27 cellular contexts compared by ENCODE assay signal in the genomic region with DNA sequence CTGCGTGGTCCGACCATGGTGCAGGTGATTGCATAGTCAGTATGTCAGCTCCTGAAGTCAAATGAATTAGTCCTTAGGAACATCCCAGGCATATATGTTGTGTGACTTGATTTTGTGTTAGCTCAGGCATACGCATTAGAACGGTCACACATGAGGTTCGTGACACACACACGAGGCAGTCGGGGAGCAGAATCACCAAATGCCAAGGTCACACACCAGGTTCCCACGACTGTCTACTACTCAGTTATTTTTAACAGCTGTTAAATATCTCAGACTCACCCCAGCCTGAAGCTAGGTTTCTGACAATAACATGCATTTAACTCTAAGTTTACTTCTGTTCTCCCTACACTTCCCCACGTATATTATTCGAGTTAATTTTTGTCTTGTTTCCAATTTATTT.
"Had no signal": no experiment of that assay in that cellular context is flagged by ENCODE, and none has a peak within 500 bp of the region (broad histone marks: within the 10 kb centered on the region; RNA-seq: fewer than 3 reads in every experiment).

No MANE protein-coding gene starts in this region.

- H3K4me1 ChIP-seq: ascending aorta, prostate gland, stomach, thyroid gland, upper lobe of right lung had no signal

- H3K4me3 ChIP-seq: ascending aorta, lung, ovary, prostate gland, stomach, thyroid gland, upper lobe of right lung had no signal

- H3K27ac ChIP-seq: ascending aorta, brain microvascular endothelial cell, neutrophil, ovary, prostate gland, stomach, thyroid gland, upper lobe of right lung had no signal

- H3K36me3 ChIP-seq: neutrophil, ovary had no signal

- DNase-seq: activated CD4-positive, alpha-beta memory T cell treated with anti-CD3 and anti-CD28 coated beads, Interleukin-2, amount 10 ng/mL, durations not matched to agents 7 days and 5 days; activated CD4-positive, alpha-beta T cell treated with anti-CD3 and anti-CD28 coated beads for 1 hour; activated CD4-positive, alpha-beta T cell treated with anti-CD3 and anti-CD28 coated beads, Interleukin-2, amount 10 ng/mL, durations not matched to agents 7 days and 5 days; activated CD8-positive, alpha-beta memory T cell treated with anti-CD3 and anti-CD28 coated beads, Interleukin-2, amount 10 ng/mL, durations not matched to agents 7 days and 5 days; activated naive CD4-positive, alpha-beta T cell; brain microvascular endothelial cell; central memory CD4-positive, alpha-beta T cell; foreskin fibroblast; head of caudate nucleus; ovary; retina; stimulated activated CD4-positive, alpha-beta T cell treated with anti-CD3 and anti-CD28 coated beads, Interleukin-15, amount 100 ng/mL, for 24 hours; stimulated activated CD4-positive, alpha-beta T cell treated with anti-CD3 and anti-CD28 coated beads, Interleukin-2, amount 100 ng/mL, for 24 hours; stimulated activated naive B cell treated with anti-CD40 and anti-IgM and Interleukin-4, amounts not matched to agents 10 μg/mL and 1 μg/mL and 100 μg/mL, for 72 hours; stomach; SW 1271; T1000; upper lobe of right lung had no signal

- ATAC-seq: activated CD8-positive, alpha-beta memory T cell treated with anti-CD3 and anti-CD28 coated beads, Interleukin-2, amount 10 ng/mL, durations not matched to agents 7 days and 5 days; left lobe of liver; stimulated activated naive B cell treated with anti-CD40 and anti-IgM and Interleukin-4, amounts not matched to agents 10 μg/mL and 1 μg/mL and 100 μg/mL, for 72 hours had no signal

- H3K9me3 Mint-ChIP-seq: activated CD4-positive, alpha-beta memory T cell treated with anti-CD3 and anti-CD28 coated beads, Interleukin-2, amount 10 ng/mL, durations not matched to agents 7 days and 5 days; activated CD4-positive, alpha-beta T cell treated with anti-CD3 and anti-CD28 coated beads, Interleukin-2, amount 10 ng/mL, durations not matched to agents 7 days and 5 days; activated naive CD8-positive, alpha-beta T cell treated with anti-CD3 and anti-CD28 coated beads for 36 hours; natural killer cell treated with Interleukin-12 subunit alpha and Interleukin-12 subunit beta and Interleukin-15 and Interleukin-18, amount 100 ng/mL, for 72 hours; T-helper 1 cell treated with Interleukin-12 subunit alpha and Interleukin-12 subunit beta and Interleukin-4 antibody, amounts not matched to agents 30 μg/mL and 1 μg/mL, for 36 hours had no signal

- H3K27ac Mint-ChIP-seq: activated CD4-positive, alpha-beta memory T cell treated with anti-CD3 and anti-CD28 coated beads, Interleukin-2, amount 10 ng/mL, durations not matched to agents 7 days and 5 days; activated CD4-positive, alpha-beta T cell treated with anti-CD3 and anti-CD28 coated beads, Interleukin-2, amount 10 ng/mL, durations not matched to agents 7 days and 5 days; activated CD8-positive, alpha-beta memory T cell treated with anti-CD3 and anti-CD28 coated beads, Interleukin-2, amount 10 ng/mL, durations not matched to agents 7 days and 5 days; activated naive CD8-positive, alpha-beta T cell treated with anti-CD3 and anti-CD28 coated beads for 36 hours; T-helper 1 cell treated with Interleukin-12 subunit alpha and Interleukin-12 subunit beta and Interleukin-4 antibody, amounts not matched to agents 30 μg/mL and 1 μg/mL, for 36 hours had no signal

- H3K9me3 ChIP-seq: ascending aorta, ovary, prostate gland, stomach, thyroid gland, upper lobe of right lung had no signal

- H3K27me3 ChIP-seq: ascending aorta, brain microvascular endothelial cell, neutrophil, ovary, stomach, thyroid gland, upper lobe of right lung had no signal
